14 cellular contexts compared by ENCODE assay signal in the genomic region with DNA sequence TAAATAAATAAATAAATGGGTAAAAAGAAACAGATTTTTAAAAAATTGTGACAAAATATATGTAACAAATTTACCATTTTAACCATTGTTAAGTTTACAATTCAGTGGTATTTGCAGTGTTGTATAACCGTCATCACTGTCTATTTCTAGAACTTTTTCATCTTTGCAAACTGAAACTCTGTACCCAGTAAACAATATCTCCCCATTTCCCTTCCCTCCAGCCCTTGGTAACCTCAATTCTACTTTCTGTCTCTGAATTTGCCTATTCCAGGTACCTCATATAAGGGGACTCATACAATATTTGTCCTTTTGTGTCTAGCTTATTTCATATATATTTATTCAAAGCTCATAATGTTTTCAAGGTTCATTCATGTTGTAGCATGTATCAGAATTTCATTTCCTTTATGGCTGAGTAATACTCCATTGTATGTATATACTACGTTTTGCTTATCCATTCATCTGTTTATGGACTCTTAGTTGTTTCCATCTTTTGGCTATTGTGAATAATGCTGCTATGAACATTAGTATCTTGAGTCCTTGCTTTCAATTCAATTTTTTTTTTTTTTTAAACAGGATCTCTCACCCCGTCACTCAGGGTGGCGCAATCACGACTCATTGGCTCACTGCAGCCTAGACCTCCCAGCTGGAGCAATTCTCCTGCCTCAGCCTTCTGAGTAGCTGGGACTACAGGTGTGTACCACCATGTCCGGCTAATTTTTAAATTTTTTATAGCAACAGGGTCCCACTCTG. TPM values are rescaled to one million over a fixed set of nuclear protein-coding genes. Genes with fewer than 3 reads are reported as not detected.
DNase-seq lines count a peak whose midpoint lies in the region; ATAC-seq and TF ChIP-seq lines count a peak whose summit lies in the region.
"Had no signal": no experiment of that assay in that cellular context is flagged by ENCODE, and none has a peak within 500 bp of the region (broad histone marks: within the 10 kb centered on the region; RNA-seq: fewer than 3 reads in every experiment).

No MANE protein-coding gene starts in this region.

- peaks cover 4% of the 10 kb centered on the region for H3K9me3 Mint-ChIP-seq in T-helper 2 cell treated with Interferon-gamma antibody and Interleukin-4, amounts not matched to agents 5 μg/mL and 100 μg/mL, for 36 hours

- H3K9me3 ChIP-seq in testis: no peaks in the 10 kb centered on the region
- H3K9me3 ChIP-seq: SK-N-SH had no signal

- H3K27ac Mint-ChIP-seq in T-helper 2 cell treated with Interferon-gamma antibody and Interleukin-4, amounts not matched to agents 5 μg/mL and 100 μg/mL, for 36 hours: peak overlapping the region; percentile 50

- no peaks in the 10 kb centered on the region for H3K36me3 ChIP-seq in testis (ENCODE audit: low read depth, missing control alignments)

- intact Hi-C loops in testis (cut with DNase I; ENCODE audit: low total_unique reads) (no loop called here), left colon (cut with DNase I, micrococcal nuclease) (loop anchor here in 1 of 2 donors (5.0 kb wide), 1 partner anchor 49 kb away; the partner anchor contains the start of gene SRC)

- H3K4me1 Mint-ChIP-seq in T-helper 2 cell treated with Interferon-gamma antibody and Interleukin-4, amounts not matched to agents 5 μg/mL and 100 μg/mL, for 36 hours (ENCODE audit: low read depth): peaks cover 29% of the 10 kb centered on the region

- TF ChIP-seq CTCF in testis (IDR thresholded peaks at IDR 0.05): no peak

- H3K4me3 Mint-ChIP-seq in T-helper 2 cell treated with Interferon-gamma antibody and Interleukin-4, amounts not matched to agents 5 μg/mL and 100 μg/mL, for 36 hours: no peak overlapping the region

- TF ChIP-seq POLR2A in testis (IDR thresholded peaks at IDR 0.05): no peak

- ATAC-seq in left colon: no peak

- WGBS in testis, 2 donors: 81 to 86% methylated on average over 6 of the region's 6 CpGs

- H3K36me3 Mint-ChIP-seq in T-helper 2 cell treated with Interferon-gamma antibody and Interleukin-4, amounts not matched to agents 5 μg/mL and 100 μg/mL, for 36 hours (ENCODE audit: low read depth): peaks cover 49% of the 10 kb centered on the region

- H3K27ac ChIP-seq in epithelial cell of prostate: peak overlapping the region; percentile 93
- H3K27ac ChIP-seq in testis: peak overlapping the region; percentile 64 to 80
- H3K27ac ChIP-seq: parathyroid adenoma had no signal

- no peak overlapping the region for H3K4me3 ChIP-seq in testis

- H3K27me3 ChIP-seq in testis: no peaks in the 10 kb centered on the region

- no peak for DNase-seq in T-helper 2 cell treated with Interferon-gamma antibody and Interleukin-4, amounts not matched to agents 5 μg/mL and 100 μg/mL, for 36 hours (ENCODE audit: low spot score)
- DNase-seq in T-helper 2 cell: no peak
- DNase-seq in MV-4-11 (lab: John Stamatoyannopoulos, UW): peak; percentile 63
- peak; percentile 80 for DNase-seq in epithelial cell of prostate (ENCODE audit: low read depth, low spot score)
- DNase-seq in testis: no peak
- DNase-seq in NCI-H1417 (lab: John Stamatoyannopoulos, UW): no peak
- no peak for DNase-seq in stimulated activated CD4-positive, alpha-beta T cell treated with anti-CD3 and anti-CD28 coated beads, Interleukin-2, amount 100 ng/mL, for 24 hours
- no peak for DNase-seq in left colon
- DNase-seq: foreskin melanocyte, GDM1, NCI-H2171 treated with DMSO at 0.1 percent for 48 hours, SK-N-SH had no signal

- H3K27me3 Mint-ChIP-seq in T-helper 2 cell treated with Interferon-gamma antibody and Interleukin-4, amounts not matched to agents 5 μg/mL and 100 μg/mL, for 36 hours (ENCODE audit: low read depth): no peaks in the 10 kb centered on the region

- peaks cover 24% of the 10 kb centered on the region for H3K4me1 ChIP-seq in testis
- H3K4me1 ChIP-seq: parathyroid adenoma had no signal

RNA-seq across cellular contexts. Expression of gene MANBAL, which starts 8.9 kb away (rescaled TPM):
- total RNA-seq in testis (10 to 100 TPM; 42.4 to 68.4 TPM), left colon (10 to 100 TPM; 35.3 to 37.2 TPM)
- 92.4 TPM for polyA plus RNA-seq in testis (ENCODE audit: insufficient read depth, low read depth, low replicate concordance)

RNA-seq across cellular contexts. Expression of gene GHRH, which starts 36.8 kb away (rescaled TPM):
- not detected for total RNA-seq in testis
- polyA plus RNA-seq in testis (ENCODE audit: insufficient read depth, low read depth, low replicate concordance): not detected
- not detected for total RNA-seq in left colon
- total RNA-seq: liver had no signal
- polyA plus RNA-seq: liver, SK-N-SH had no signal

RNA-seq across cellular contexts. Expression of gene SRC, which starts 47.6 kb away (rescaled TPM):
- total RNA-seq in testis: 100 to 1,000 TPM; 143 to 179 TPM
- polyA plus RNA-seq in testis (ENCODE audit: insufficient read depth, low read depth, low replicate concordance): 90.3 TPM
- total RNA-seq in left colon: 100 to 1,000 TPM; 117 to 121 TPM

Comparison
In these comparisons a context has a peak if more than half of its experiments do, and no peak if none do; other contexts are left out.
1. DNase-seq: peak in MV-4-11 (single experiment) and epithelial cell of prostate (single experiment); none in T-helper 2 cell treated with Interferon-gamma antibody and Interleukin-4, amounts not matched to agents 5 μg/mL and 100 μg/mL, for 36 hours (single experiment), T-helper 2 cell (0 of 5), testis (single experiment), NCI-H1417 (0 of 3), stimulated activated CD4-positive, alpha-beta T cell treated with anti-CD3 and anti-CD28 coated beads, Interleukin-2, amount 100 ng/mL, for 24 hours (0 of 2) and left colon (0 of 2).